Comparison of ENCODE assay signal across 15 cellular contexts in genomic region chr1:175470591-175470990, GRCh38.
DNase-seq lines count a peak whose midpoint lies in the region; ATAC-seq and TF ChIP-seq lines count a peak whose summit lies in the region.
"Had no signal": no experiment of that assay in that cellular context is flagged by ENCODE, and none has a peak within 500 bp of the region (broad histone marks: within the 10 kb centered on the region; RNA-seq: fewer than 3 reads in every experiment).

No MANE protein-coding gene starts in this region.

- H3K9me3 Mint-ChIP-seq in activated CD8-positive, alpha-beta memory T cell treated with anti-CD3 and anti-CD28 coated beads, Interleukin-2, amount 10 ng/mL, durations not matched to agents 7 days and 5 days (ENCODE audit: low read depth): no peaks in the 10 kb centered on the region

- CTCF ChIA-PET in activated CD8-positive, alpha-beta memory T cell treated with anti-CD3 and anti-CD28 coated beads, Interleukin-2, amount 10 ng/mL, durations not matched to agents 7 days and 5 days (lab: Charles Lee): no interaction called here

- peaks cover 40% of the 10 kb centered on the region for H3K27me3 Mint-ChIP-seq in activated CD8-positive, alpha-beta memory T cell treated with anti-CD3 and anti-CD28 coated beads, Interleukin-2, amount 10 ng/mL, durations not matched to agents 7 days and 5 days

- H3K27me3 ChIP-seq in foreskin keratinocyte: peaks cover 5% of the 10 kb centered on the region
- H3K27me3 ChIP-seq: BLaER1, SJCRH30 had no signal

- H3K27ac Mint-ChIP-seq in activated CD8-positive, alpha-beta memory T cell treated with anti-CD3 and anti-CD28 coated beads, Interleukin-2, amount 10 ng/mL, durations not matched to agents 7 days and 5 days: no peak overlapping the region

- peaks cover 16% of the 10 kb centered on the region for H3K4me1 ChIP-seq in foreskin keratinocyte
- H3K4me1 ChIP-seq: BLaER1, SJCRH30 had no signal

- no peaks in the 10 kb centered on the region for H3K36me3 Mint-ChIP-seq in activated CD8-positive, alpha-beta memory T cell treated with anti-CD3 and anti-CD28 coated beads, Interleukin-2, amount 10 ng/mL, durations not matched to agents 7 days and 5 days

- peaks cover 17% of the 10 kb centered on the region for H3K4me1 Mint-ChIP-seq in activated CD8-positive, alpha-beta memory T cell treated with anti-CD3 and anti-CD28 coated beads, Interleukin-2, amount 10 ng/mL, durations not matched to agents 7 days and 5 days

- peak; percentile 35 for ATAC-seq in activated CD8-positive, alpha-beta memory T cell treated with anti-CD3 and anti-CD28 coated beads, Interleukin-2, amount 10 ng/mL, durations not matched to agents 7 days and 5 days
- peak; percentile 29 for ATAC-seq in HG03460 (IDR thresholded peaks at IDR 0.05; ENCODE audit: unreplicated experiment)
- ATAC-seq in foreskin keratinocyte: peak; percentile 5
- no peak for ATAC-seq in HG03457 (IDR thresholded peaks at IDR 0.05; ENCODE audit: unreplicated experiment)
- ATAC-seq in HG02642 (IDR thresholded peaks at IDR 0.05; ENCODE audit: poor library complexity, unreplicated experiment): no peak

- TF ChIP-seq CTCF in foreskin keratinocyte (conservative IDR thresholded peaks at IDR 0.05): no peak

- H3K27ac ChIP-seq in foreskin keratinocyte: no peak overlapping the region
- H3K27ac ChIP-seq: BLaER1, SJCRH30 had no signal

- DNase-seq in activated CD8-positive, alpha-beta memory T cell treated with anti-CD3 and anti-CD28 coated beads, Interleukin-2, amount 10 ng/mL, durations not matched to agents 7 days and 5 days: no peak
- no peak for DNase-seq in activated CD8-positive, alpha-beta memory T cell treated with anti-CD3 and anti-CD28 coated beads, Interleukin-2, amount 50 U/mL, for 4 hours
- DNase-seq in foreskin keratinocyte (no peak), head of caudate nucleus (no peak), globus pallidus (ENCODE audit: low spot score) (no peak)
- DNase-seq: 8988T, GF-D8, Karpas-422, NCI-H2029, NCI-H2171 treated with DMSO at 0.1 percent for 48 hours, SJCRH30 had no signal

- intact Hi-C loops in head of caudate nucleus (cut with DNase I): no loop called here

- no peak overlapping the region for H3K4me3 Mint-ChIP-seq in activated CD8-positive, alpha-beta memory T cell treated with anti-CD3 and anti-CD28 coated beads, Interleukin-2, amount 10 ng/mL, durations not matched to agents 7 days and 5 days

Comparison
In these comparisons a context has a peak if more than half of its experiments do, and no peak if none do; other contexts are left out.
1. ATAC-seq: peak in activated CD8-positive, alpha-beta memory T cell treated with anti-CD3 and anti-CD28 coated beads, Interleukin-2, amount 10 ng/mL, durations not matched to agents 7 days and 5 days (single experiment), HG03460 (single experiment) and foreskin keratinocyte (single experiment); none in HG03457 (single experiment) and HG02642 (single experiment).